ENCODE assay signal across 8 cellular contexts in the genomic region with DNA sequence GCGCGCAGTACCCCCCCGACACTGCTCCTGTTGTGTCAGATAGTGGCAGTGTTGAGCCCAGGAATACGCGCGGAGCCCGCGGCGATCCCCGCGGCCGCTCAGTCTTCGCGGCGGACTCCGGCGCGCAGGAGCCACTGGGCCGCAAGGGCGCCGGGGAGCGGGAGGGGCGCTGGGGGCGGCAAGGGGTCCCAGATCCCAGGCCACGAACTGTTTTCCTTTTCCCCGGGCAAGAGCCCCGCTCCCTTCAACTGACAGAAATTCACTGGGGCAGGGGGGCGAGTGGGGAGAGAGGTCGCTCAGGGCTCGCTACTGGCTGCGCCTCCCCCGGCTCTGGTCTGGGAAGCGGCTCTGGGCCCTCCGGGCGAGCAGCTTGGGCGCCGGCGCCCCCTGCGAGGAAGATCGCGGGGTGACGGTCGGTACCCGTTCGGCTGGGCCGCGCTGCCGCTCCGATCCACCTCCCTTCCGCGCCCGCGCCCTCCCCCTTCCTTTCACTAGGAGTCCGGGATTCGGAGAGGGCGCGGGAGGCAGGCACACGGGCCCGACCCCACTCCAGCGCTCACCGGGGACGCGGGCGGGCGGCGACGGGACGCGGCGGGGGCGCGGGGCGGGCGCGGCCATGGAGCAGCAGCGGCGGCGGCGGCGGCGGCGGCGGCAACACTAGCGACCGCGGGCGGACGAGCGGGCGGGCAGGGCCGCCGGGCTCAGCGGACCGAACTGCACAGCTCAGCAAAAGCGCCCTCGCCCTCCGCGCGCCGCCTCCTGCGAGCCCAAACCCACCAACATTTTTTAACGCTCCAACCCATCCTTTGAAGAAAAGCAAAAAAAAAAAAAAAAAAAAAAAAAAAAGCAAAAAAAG. TPM values are rescaled to one million over a fixed set of nuclear protein-coding genes. Genes with fewer than 3 reads are reported as not detected.
DNase-seq lines count a peak whose midpoint lies in the region; ATAC-seq lines count a peak whose summit lies in the region.

No MANE protein-coding gene starts in this region.

- H3K9me3 ChIP-seq in CD4-positive, alpha-beta memory T cell (ENCODE audit: control insufficient read depth in 1 of 2, low read length in 2 of 2), result no peaks in the 10 kb centered on the region
- H3K9me3 ChIP-seq in endocrine pancreas (ENCODE audit: control insufficient read depth, low read length) (no peaks in the 10 kb centered on the region), mesodermal cell (ENCODE audit: control insufficient read depth, low read length) (no peaks in the 10 kb centered on the region)

- POLR2A ChIA-PET in CD4-positive, alpha-beta memory T cell (lab: Charles Lee; ENCODE audit: partially characterized antibody), result interaction anchor here (0.6 kb wide), 1 partner anchor 49 kb away, joined by 3 read pairs; no protein-coding TSS in a partner anchor

- peaks cover 11% of the 10 kb centered on the region for H3K4me1 ChIP-seq in CD4-positive, alpha-beta memory T cell (ENCODE audit: insufficient read depth, low read length)
- H3K4me1 ChIP-seq in endocrine pancreas (ENCODE audit: control insufficient read depth, insufficient read depth, low read length) (no peaks in the 10 kb centered on the region), mesodermal cell (ENCODE audit: control insufficient read depth, insufficient read depth, low read length, poor library complexity, severe bottlenecking) (peaks cover 21% of the 10 kb centered on the region)

- CTCF ChIA-PET in CD4-positive, alpha-beta memory T cell (lab: Charles Lee; ENCODE audit: partially characterized antibody), result interaction anchor here (0.5 to 1.8 kb wide), 21 partner anchors 8 to 535 kb away, joined by 3 to 18 read pairs (median 3); no protein-coding TSS in a partner anchor

- peak overlapping the region; percentile 24 to 85 (median 78) for H3K4me3 Mint-ChIP-seq in CD4-positive, alpha-beta memory T cell

- WGBS in mesodermal cell (ENCODE audit: insufficient coverage in 2 of 2), 2 experiments, result 0 to 1% methylated on average over 29 to 39 of the region's 102 CpGs

- intact Hi-C loops in CD4-positive, alpha-beta memory T cell (cut with micrococcal nuclease), result loop anchor here (1.0 to 10.0 kb wide), 2 partner anchors 216 to 706 kb away; no protein-coding TSS in a partner anchor

- no peak overlapping the region for H3K27ac Mint-ChIP-seq in CD4-positive, alpha-beta memory T cell

- DNase-seq in CD4-positive, alpha-beta memory T cell, result peak; percentile 48 to 72 (median 56)
- peak; percentile 68 for DNase-seq in NCI-H526 treated with DMSO at 0.1 percent for 48 hours (lab: John Stamatoyannopoulos, UW)
- DNase-seq in activated CD8-positive, alpha-beta memory T cell treated with anti-CD3 and anti-CD28 coated beads for 48 hours (ENCODE audit: low read depth in 2 of 3, low spot score in 2 of 3), result peak; percentile 42 to 62 (median 47)
- peak; percentile 18 for DNase-seq in stimulated activated CD8-positive, alpha-beta memory T cell treated with anti-CD3 and anti-CD28 coated beads, Interleukin-15, amount 100 ng/mL, for 24 hours (ENCODE audit: low read depth)

- no peaks in the 10 kb centered on the region for H3K9me3 Mint-ChIP-seq in CD4-positive, alpha-beta memory T cell

- H3K27me3 ChIP-seq in CD4-positive, alpha-beta memory T cell (ENCODE audit: insufficient read depth, low read length), result peaks cover 6% of the 10 kb centered on the region
- H3K27me3 ChIP-seq in endocrine pancreas (ENCODE audit: control insufficient read depth, insufficient read depth, low read length), result no peaks in the 10 kb centered on the region

- no peaks in the 10 kb centered on the region for H3K36me3 Mint-ChIP-seq in CD4-positive, alpha-beta memory T cell

- peak overlapping the region; percentile 71 for H3K9ac ChIP-seq in endocrine pancreas (ENCODE audit: control insufficient read depth, insufficient read depth, low read length)

- no peaks in the 10 kb centered on the region for H3K36me3 ChIP-seq in CD4-positive, alpha-beta memory T cell (ENCODE audit: insufficient read depth, low read length)
- H3K36me3 ChIP-seq in endocrine pancreas (ENCODE audit: control insufficient read depth, insufficient read depth, low read length), result no peaks in the 10 kb centered on the region
- H3K36me3 ChIP-seq in mesodermal cell (ENCODE audit: control insufficient read depth, insufficient read depth, low read length), result no peaks in the 10 kb centered on the region

- ATAC-seq in GM19372 (IDR thresholded peaks at IDR 0.05; ENCODE audit: low read depth, unreplicated experiment) (peak; percentile 70), HG03520 (IDR thresholded peaks at IDR 0.05; ENCODE audit: unreplicated experiment) (peak; percentile 84)

- H3K4me3 ChIP-seq in CD4-positive, alpha-beta memory T cell (ENCODE audit: low read length in 2 of 2), result peak overlapping the region; percentile 29 to 76
- H3K4me3 ChIP-seq in endocrine pancreas (ENCODE audit: control insufficient read depth, insufficient read depth, low read length), result no peak overlapping the region
- peak overlapping the region; percentile 65 for H3K4me3 ChIP-seq in mesodermal cell (ENCODE audit: extremely low read depth, insufficient read depth, low read length, poor library complexity, severe bottlenecking)

- no peak overlapping the region for H3K27ac ChIP-seq in CD4-positive, alpha-beta memory T cell (ENCODE audit: low read depth, low read length)
- peak overlapping the region; percentile 90 for H3K27ac ChIP-seq in mesodermal cell (ENCODE audit: low read depth, low read length, severe bottlenecking)

- H3K27me3 Mint-ChIP-seq in CD4-positive, alpha-beta memory T cell, result peaks cover 15 to 18% of the 10 kb centered on the region in 2 donors

- H3K4me1 Mint-ChIP-seq in CD4-positive, alpha-beta memory T cell, result peaks cover 0 to 8% (median 3%) of the 10 kb centered on the region in 4 donors

RNA-seq across cellular contexts. Expression of a gene that starts 1.4 kb away (rescaled TPM):
- total RNA-seq in CD4-positive, alpha-beta memory T cell, result under 1 TPM; 0.03 to 0.09 TPM
- under 1 TPM in 1 of 2 donors, not detected in 1; 0.21 TPM for polyA plus RNA-seq in CD4-positive, alpha-beta memory T cell
- polyA plus RNA-seq in mesodermal cell (2013, experiment 1 of 2), result 10.7 TPM
- polyA plus RNA-seq in mesodermal cell (2013, experiment 2 of 2), result 8.6 TPM

Comparison
In these comparisons a context has a peak if more than half of its experiments do, and no peak if none do; other contexts are left out.
1. DNase-seq: peak in every context shown above with its lines; median percentile 68 in NCI-H526 treated with DMSO at 0.1 percent for 48 hours; 56 in CD4-positive, alpha-beta memory T cell; 47 in activated CD8-positive, alpha-beta memory T cell treated with anti-CD3 and anti-CD28 coated beads for 48 hours; 18 in stimulated activated CD8-positive, alpha-beta memory T cell treated with anti-CD3 and anti-CD28 coated beads, Interleukin-15, amount 100 ng/mL, for 24 hours.